In the genomic region with DNA sequence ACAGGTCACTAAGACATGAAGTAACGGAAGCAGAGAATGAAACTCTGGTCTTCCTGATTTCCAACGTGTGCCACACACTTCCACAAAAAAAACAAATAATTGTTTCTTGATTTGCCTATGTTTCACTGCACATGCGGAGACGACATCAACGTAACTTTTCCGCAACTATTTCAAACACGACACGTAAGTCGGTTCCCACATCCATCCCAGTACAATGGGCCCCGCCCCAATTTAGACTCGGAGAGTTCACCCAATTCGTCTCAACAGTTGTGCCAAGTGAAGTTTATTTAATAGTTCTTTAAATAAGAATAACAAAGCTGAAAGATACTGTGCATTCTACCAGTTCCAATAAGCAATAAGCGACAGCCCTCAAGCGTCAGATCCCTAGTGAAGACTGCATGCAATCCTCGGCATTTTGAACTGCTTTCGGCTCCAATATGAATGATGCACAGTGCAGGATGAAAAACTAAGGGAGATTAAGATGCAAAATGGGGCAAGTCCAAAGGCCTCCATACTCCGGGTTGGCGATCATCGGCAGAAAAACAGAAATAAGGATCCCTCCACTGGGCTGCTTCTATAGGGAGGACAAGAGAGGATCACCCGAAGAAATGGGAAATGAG, we compare ENCODE assay signal across 8 cellular contexts. TPM values are rescaled to one million over a fixed set of nuclear protein-coding genes. Genes with fewer than 3 reads are reported as not detected.
DNase-seq lines count a peak whose midpoint lies in the region; ATAC-seq and TF ChIP-seq lines count a peak whose summit lies in the region.

No MANE protein-coding gene starts in this region.

- peaks cover 54% of the 10 kb centered on the region for H3K79me2 ChIP-seq in MM.1S (ENCODE audit: low read length)
- H3K79me2 ChIP-seq in smooth muscle cell (ENCODE audit: low read depth) = peaks cover 54% of the 10 kb centered on the region

- no peak for ATAC-seq in GM18858 (IDR thresholded peaks at IDR 0.05; ENCODE audit: unreplicated experiment)

- no peak for TF ChIP-seq CTCF in MM.1S (IDR thresholded peaks at IDR 0.05; ENCODE audit: low read length)
- TF ChIP-seq CTCF in smooth muscle cell (IDR thresholded peaks at IDR 0.05; ENCODE audit: borderline replicate concordance, insufficient read depth, poor library complexity, severe bottlenecking) = no peak

- peak overlapping the region; percentile 78 for H2AFZ ChIP-seq in MM.1S (ENCODE audit: low read length)
- peak overlapping the region; percentile 76 for H2AFZ ChIP-seq in smooth muscle cell (ENCODE audit: low read depth)

- H3K4me3 ChIP-seq in MM.1S (ENCODE audit: low read length) = peak overlapping the region; percentile 77
- H3K4me3 ChIP-seq in iPS-20b (ENCODE audit: low read length) = peak overlapping the region; percentile 100
- peak overlapping the region; percentile 91 for H3K4me3 ChIP-seq in smooth muscle cell

- no peaks in the 10 kb centered on the region for H3K9me2 ChIP-seq in MM.1S (replicated peaks; ENCODE audit: insufficient read depth, low read length)

- H3K9ac ChIP-seq in MM.1S (ENCODE audit: low read length) (peak overlapping the region; percentile 87), iPS-20b (ENCODE audit: low read depth, low read length) (peak overlapping the region; percentile 100), smooth muscle cell (ENCODE audit: low read depth) (peak overlapping the region; percentile 98)

- H3K27ac ChIP-seq in MM.1S (ENCODE audit: low read length) (peak overlapping the region; percentile 93), iPS-20b (ENCODE audit: low read length) (peak overlapping the region; percentile 89), smooth muscle cell (ENCODE audit: low read depth) (peak overlapping the region; percentile 96)

- 0 out of 2 replicates have a peak, but pooled peaks cover 5% of the 10 kb centered on the region for H3K4me1 ChIP-seq in MM.1S (ENCODE audit: low read length)
- no peaks in the 10 kb centered on the region for H3K4me1 ChIP-seq in iPS-20b (ENCODE audit: insufficient read depth, low read length)
- H3K4me1 ChIP-seq in smooth muscle cell (ENCODE audit: low read depth) = peaks cover 12% of the 10 kb centered on the region

- H3K27me3 ChIP-seq in MM.1S (replicated peaks; ENCODE audit: insufficient read depth, low read length) = no peaks in the 10 kb centered on the region
- H3K27me3 ChIP-seq in iPS-20b (ENCODE audit: insufficient read depth, low read length) = no peaks in the 10 kb centered on the region
- H3K27me3 ChIP-seq in smooth muscle cell (ENCODE audit: low read depth) = no peaks in the 10 kb centered on the region

- H4K20me1 ChIP-seq in MM.1S (ENCODE audit: insufficient read depth, low read length) (peaks cover 25% of the 10 kb centered on the region), smooth muscle cell (ENCODE audit: low read depth) (peaks cover 46% of the 10 kb centered on the region)

- H3F3A ChIP-seq in MM.1S (ENCODE audit: insufficient read depth, low read length) (no peaks in the 10 kb centered on the region), smooth muscle cell (ENCODE audit: low read depth) (no peaks in the 10 kb centered on the region)

- H3K36me3 ChIP-seq in MM.1S (replicated peaks; ENCODE audit: insufficient read depth, low read length) (peaks cover 2% of the 10 kb centered on the region; the same call in 1 of the 2 replicates), iPS-20b (ENCODE audit: insufficient read depth, low read depth, low read length) (peaks cover 37% of the 10 kb centered on the region), smooth muscle cell (ENCODE audit: low read depth) (peaks cover 3% of the 10 kb centered on the region)

- peak overlapping the region; percentile 75 for H3K4me2 ChIP-seq in MM.1S (ENCODE audit: low read depth, low read length)
- peak overlapping the region; percentile 94 for H3K4me2 ChIP-seq in smooth muscle cell

- 2% methylated on average over 20 of the region's 20 CpGs for WGBS in smooth muscle cell (ENCODE audit: low lambda C conversion rate)

- H3K9me3 ChIP-seq in MM.1S (replicated peaks; ENCODE audit: insufficient read depth, low read length) (no peaks in the 10 kb centered on the region), iPS-20b (ENCODE audit: insufficient read depth, low read depth, low read length) (no peaks in the 10 kb centered on the region), smooth muscle cell (replicated peaks; ENCODE audit: low read depth) (no peaks in the 10 kb centered on the region)

- peak; percentile 27 for DNase-seq in activated T-cell treated with anti-CD3 and anti-CD28 coated beads, Interleukin-2, amount 50 U/mL, for 1 hour
- DNase-seq in activated T-cell treated with anti-CD3 and anti-CD28 coated beads for 4 hours = no peak
- DNase-seq in MM.1S = peak; percentile 29
- peak; percentile 46 for DNase-seq in amniotic epithelial cell (ENCODE audit: low read depth)
- DNase-seq in smooth muscle cell (lab: John Stamatoyannopoulos, UW; ENCODE audit: unreplicated experiment) = no peak
- DNase-seq in germinal center (ENCODE audit: low spot score) = no peak

RNA-seq across cellular contexts. Expression of a gene that starts 0.7 kb away (rescaled TPM):
- total RNA-seq in smooth muscle cell = 164 and 180 TPM in 2 replicates
- polyA plus RNA-seq in smooth muscle cell = 109 and 117 TPM in 2 replicates

RNA-seq across cellular contexts. Expression of a gene that starts 17.7 kb away (rescaled TPM):
- total RNA-seq in smooth muscle cell = 37.9 and 50.6 TPM in 2 replicates
- polyA plus RNA-seq in smooth muscle cell = 73.8 and 82.9 TPM in 2 replicates

RNA-seq across cellular contexts. Expression of a gene that starts 33.9 kb away (rescaled TPM):
- 3.9 TPM in 2 replicates for total RNA-seq in smooth muscle cell
- 4.1 and 5.7 TPM in 2 replicates for polyA plus RNA-seq in smooth muscle cell

Comparison
In these comparisons a context has a peak if more than half of its experiments do, and no peak if none do; other contexts are left out.
1. DNase-seq: peak in activated T-cell treated with anti-CD3 and anti-CD28 coated beads, Interleukin-2, amount 50 U/mL, for 1 hour (single experiment), MM.1S (single experiment) and amniotic epithelial cell (single experiment); none in activated T-cell treated with anti-CD3 and anti-CD28 coated beads for 4 hours (single experiment), smooth muscle cell (single experiment) and germinal center (single experiment).
2. Peak in every context shown above with its lines, with median percentiles within 50 percentile points of each other: H3K27ac ChIP-seq, H3K4me3 ChIP-seq and H3K9ac ChIP-seq.